Comparison of ENCODE assay signal across 1 cellular context in the genomic region with DNA sequence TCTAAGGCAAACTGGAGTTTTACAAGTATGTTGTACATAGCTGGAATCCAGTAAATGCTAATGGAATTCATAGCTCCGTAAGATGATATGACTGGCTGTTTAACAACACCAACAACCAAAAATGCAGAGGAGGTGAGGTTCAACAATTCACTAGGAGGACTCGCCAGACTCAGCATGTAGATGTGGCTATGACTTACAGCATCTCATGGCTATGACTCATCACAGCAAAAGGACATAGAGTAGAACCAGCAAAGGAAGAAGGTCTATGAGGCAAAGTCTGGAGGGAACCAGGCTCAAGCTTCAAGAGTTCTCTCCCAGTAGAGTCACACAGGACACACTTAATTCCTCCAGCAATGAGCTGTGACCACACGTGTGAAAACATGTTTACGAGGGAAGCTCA.
TF ChIP-seq lines count a peak whose summit lies in the region.

No MANE protein-coding gene starts in this region.

TF ChIP-seq in IMR-90, 13 proteins besides CTCF, POLR2A, EP300 and RAD21:
- TF ChIP-seq MAFK (IDR thresholded peaks at IDR 0.05; ENCODE audit: low read depth, low read length), result peak; percentile 56; the same call in 1 of the 2 replicates
- peak; percentile 98 for TF ChIP-seq FOS (IDR thresholded peaks at IDR 0.05; ENCODE audit: low read depth, low read length)
- TF ChIP-seq USF2 (IDR thresholded peaks at IDR 0.05; ENCODE audit: low read depth, low read length), result no peak
- TF ChIP-seq RFX5 (IDR thresholded peaks at IDR 0.05; ENCODE audit: low read depth, low read length), result no peak
- TF ChIP-seq CEBPB (IDR thresholded peaks at IDR 0.05; ENCODE audit: low read depth, low read length), result 0 out of 2 replicates have a peak, but pooled peaks have one; percentile 11
- TF ChIP-seq BHLHE40 (IDR thresholded peaks at IDR 0.05; ENCODE audit: low read depth, low read length), result peak; percentile 40; the same call in 1 of the 2 replicates
- TF ChIP-seq CHD1 (IDR thresholded peaks at IDR 0.05; ENCODE audit: low read depth, low read length), result no peak
